In genomic region chrX:154002215-154002719, GRCh38 we compare ENCODE assay signal across 1 cellular context.
A peak's percentile ranks its signal among the peaks of the same experiment; 100 is the strongest.
TF ChIP-seq lines count a peak whose summit lies in the region.

No MANE protein-coding gene starts in this region.

TF ChIP-seq in K562, 482 proteins besides CTCF, POLR2A, EP300 and RAD21 (continued from another document and continues in another):
- TF ChIP-seq, protein P1, sequence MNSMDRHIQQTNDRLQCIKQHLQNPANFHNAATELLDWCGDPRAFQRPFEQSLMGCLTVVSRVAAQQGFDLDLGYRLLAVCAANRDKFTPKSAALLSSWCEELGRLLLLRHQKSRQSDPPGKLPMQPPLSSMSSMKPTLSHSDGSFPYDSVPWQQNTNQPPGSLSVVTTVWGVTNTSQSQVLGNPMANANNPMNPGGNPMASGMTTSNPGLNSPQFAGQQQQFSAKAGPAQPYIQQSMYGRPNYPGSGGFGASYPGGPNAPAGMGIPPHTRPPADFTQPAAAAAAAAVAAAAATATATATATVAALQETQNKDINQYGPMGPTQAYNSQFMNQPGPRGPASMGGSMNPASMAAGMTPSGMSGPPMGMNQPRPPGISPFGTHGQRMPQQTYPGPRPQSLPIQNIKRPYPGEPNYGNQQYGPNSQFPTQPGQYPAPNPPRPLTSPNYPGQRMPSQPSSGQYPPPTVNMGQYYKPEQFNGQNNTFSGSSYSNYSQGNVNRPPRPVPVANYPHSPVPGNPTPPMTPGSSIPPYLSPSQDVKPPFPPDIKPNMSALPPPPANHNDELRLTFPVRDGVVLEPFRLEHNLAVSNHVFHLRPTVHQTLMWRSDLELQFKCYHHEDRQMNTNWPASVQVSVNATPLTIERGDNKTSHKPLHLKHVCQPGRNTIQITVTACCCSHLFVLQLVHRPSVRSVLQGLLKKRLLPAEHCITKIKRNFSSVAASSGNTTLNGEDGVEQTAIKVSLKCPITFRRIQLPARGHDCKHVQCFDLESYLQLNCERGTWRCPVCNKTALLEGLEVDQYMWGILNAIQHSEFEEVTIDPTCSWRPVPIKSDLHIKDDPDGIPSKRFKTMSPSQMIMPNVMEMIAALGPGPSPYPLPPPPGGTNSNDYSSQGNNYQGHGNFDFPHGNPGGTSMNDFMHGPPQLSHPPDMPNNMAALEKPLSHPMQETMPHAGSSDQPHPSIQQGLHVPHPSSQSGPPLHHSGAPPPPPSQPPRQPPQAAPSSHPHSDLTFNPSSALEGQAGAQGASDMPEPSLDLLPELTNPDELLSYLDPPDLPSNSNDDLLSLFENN (IDR thresholded peaks at IDR 0.05; ENCODE audit: low read depth in 2 of 2, low read length in 2 of 2), result no peak
- TF ChIP-seq GTF2A2 (tag; IDR thresholded peaks at IDR 0.05) (peak; percentile 82), C11orf30 (IDR thresholded peaks at IDR 0.05; ENCODE audit: low read depth) (peak; percentile 96), ERF (CRISPR knock-in tag; IDR thresholded peaks at IDR 0.05) (peak; percentile 99), TAF15 (IDR thresholded peaks at IDR 0.05; ENCODE audit: low read depth, low read length) (no peak), ZKSCAN8 (CRISPR knock-in tag; IDR thresholded peaks at IDR 0.05) (peak; percentile 94), RBFOX2 (IDR thresholded peaks at IDR 0.05; ENCODE audit: low read depth, low read length) (peak; percentile 60), RAD51 (IDR thresholded peaks at IDR 0.05; ENCODE audit: borderline replicate concordance, low read depth) (no peak), ZNF212 (CRISPR knock-in tag; IDR thresholded peaks at IDR 0.05) (no peak), ZNF644 (tag; IDR thresholded peaks at IDR 0.05; ENCODE audit: low read depth) (peak; percentile 95), SRSF7 (optimal IDR thresholded peaks at IDR 0.05; ENCODE audit: low read depth, low read length) (no peak), FUS (optimal IDR thresholded peaks at IDR 0.05; ENCODE audit: low read depth, low read length) (no peak), NFXL1 (CRISPR knock-in tag; IDR thresholded peaks at IDR 0.05) (no peak), MECOM (CRISPR knock-in tag; IDR thresholded peaks at IDR 0.05) (peak; percentile 91), FOXJ3 (CRISPR knock-in tag; IDR thresholded peaks at IDR 0.05) (no peak), TBL1XR1 (IDR thresholded peaks at IDR 0.05; ENCODE audit: low read length in 2 of 2) (no peak), ELF4 (CRISPR knock-in tag; IDR thresholded peaks at IDR 0.05) (peak; percentile 83; the same call in 1 of the 2 replicates), GATAD2A (IDR thresholded peaks at IDR 0.05) (0 out of 2 replicates have a peak, but pooled peaks have one; percentile 29), ZNF134 (CRISPR knock-in tag; conservative IDR thresholded peaks at IDR 0.05) (peak; percentile 79), ETS2 (tag; IDR thresholded peaks at IDR 0.05; ENCODE audit: borderline replicate concordance, poor library complexity, severe bottlenecking) (no peak), XRCC5 (IDR thresholded peaks at IDR 0.05; ENCODE audit: low read depth, low read length) (no peak), NR1H2 (CRISPR knock-in tag; IDR thresholded peaks at IDR 0.05) (no peak), GTF2B (IDR thresholded peaks at IDR 0.05; ENCODE audit: extremely low read depth, insufficient read length) (no peak), JUND (IDR thresholded peaks at IDR 0.05; ENCODE audit: borderline replicate concordance, low read depth, low read length) (0 out of 2 replicates have a peak, but pooled peaks have one; percentile 2), JUND (tag; IDR thresholded peaks at IDR 0.05; ENCODE audit: borderline replicate concordance, low read depth, low read length) (peak; percentile 84; the same call in 2 of the 3 replicates), BRD4 (IDR thresholded peaks at IDR 0.05) (peak; percentile 31; the same call in 1 of the 2 replicates), NBN (IDR thresholded peaks at IDR 0.05; ENCODE audit: low read depth) (no peak), ZNF23 (CRISPR knock-in tag; IDR thresholded peaks at IDR 0.05) (no peak), LCOR (CRISPR knock-in tag; IDR thresholded peaks at IDR 0.05) (no peak), FOXM1 (IDR thresholded peaks at IDR 0.05; ENCODE audit: low read depth) (no peak), FOXM1 (CRISPR knock-in tag; IDR thresholded peaks at IDR 0.05; ENCODE audit: low read depth) (no peak), IRF1 (CRISPR knock-in tag; IDR thresholded peaks at IDR 0.05; ENCODE audit: borderline replicate concordance) (no peak), ZBTB17 (CRISPR knock-in tag; IDR thresholded peaks at IDR 0.05) (peak; percentile 87), ZNF740 (CRISPR knock-in tag; IDR thresholded peaks at IDR 0.05) (no peak), ZNF740 (tag; IDR thresholded peaks at IDR 0.05) (peak in 1 of 2 experiments; percentile 87; a peak in 2 of 4 replicates), HDAC8 (tag; IDR thresholded peaks at IDR 0.05) (peak; percentile 97), CREB1 (IDR thresholded peaks at IDR 0.05) (no peak), CREB1 (CRISPR knock-in tag; IDR thresholded peaks at IDR 0.05) (no peak), ZNF609 (CRISPR knock-in tag; IDR thresholded peaks at IDR 0.05; ENCODE audit: borderline replicate concordance) (no peak), MEF2D (tag; conservative IDR thresholded peaks at IDR 0.05; ENCODE audit: low read depth) (peak; percentile 94), HNRNPUL1 (IDR thresholded peaks at IDR 0.05; ENCODE audit: low read length) (no peak), ZNF274 (IDR thresholded peaks at IDR 0.05; ENCODE audit: borderline replicate concordance, low read depth, low read length) (no peak), EHMT2 (IDR thresholded peaks at IDR 0.05) (0 out of 2 replicates have a peak, but pooled peaks have one; percentile 23), POU5F1 (IDR thresholded peaks at IDR 0.05; ENCODE audit: borderline replicate concordance, low read depth, low read length, partially characterized antibody) (no peak), ZNF583 (CRISPR knock-in tag; IDR thresholded peaks at IDR 0.05) (peak; percentile 97)
- TF ChIP-seq, protein P2, sequence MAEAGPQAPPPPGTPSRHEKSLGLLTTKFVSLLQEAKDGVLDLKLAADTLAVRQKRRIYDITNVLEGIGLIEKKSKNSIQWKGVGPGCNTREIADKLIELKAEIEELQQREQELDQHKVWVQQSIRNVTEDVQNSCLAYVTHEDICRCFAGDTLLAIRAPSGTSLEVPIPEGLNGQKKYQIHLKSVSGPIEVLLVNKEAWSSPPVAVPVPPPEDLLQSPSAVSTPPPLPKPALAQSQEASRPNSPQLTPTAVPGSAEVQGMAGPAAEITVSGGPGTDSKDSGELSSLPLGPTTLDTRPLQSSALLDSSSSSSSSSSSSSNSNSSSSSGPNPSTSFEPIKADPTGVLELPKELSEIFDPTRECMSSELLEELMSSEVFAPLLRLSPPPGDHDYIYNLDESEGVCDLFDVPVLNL (CRISPR knock-in tag; IDR thresholded peaks at IDR 0.05; ENCODE audit: low read depth), result no peak
- TF ChIP-seq, protein P3, sequence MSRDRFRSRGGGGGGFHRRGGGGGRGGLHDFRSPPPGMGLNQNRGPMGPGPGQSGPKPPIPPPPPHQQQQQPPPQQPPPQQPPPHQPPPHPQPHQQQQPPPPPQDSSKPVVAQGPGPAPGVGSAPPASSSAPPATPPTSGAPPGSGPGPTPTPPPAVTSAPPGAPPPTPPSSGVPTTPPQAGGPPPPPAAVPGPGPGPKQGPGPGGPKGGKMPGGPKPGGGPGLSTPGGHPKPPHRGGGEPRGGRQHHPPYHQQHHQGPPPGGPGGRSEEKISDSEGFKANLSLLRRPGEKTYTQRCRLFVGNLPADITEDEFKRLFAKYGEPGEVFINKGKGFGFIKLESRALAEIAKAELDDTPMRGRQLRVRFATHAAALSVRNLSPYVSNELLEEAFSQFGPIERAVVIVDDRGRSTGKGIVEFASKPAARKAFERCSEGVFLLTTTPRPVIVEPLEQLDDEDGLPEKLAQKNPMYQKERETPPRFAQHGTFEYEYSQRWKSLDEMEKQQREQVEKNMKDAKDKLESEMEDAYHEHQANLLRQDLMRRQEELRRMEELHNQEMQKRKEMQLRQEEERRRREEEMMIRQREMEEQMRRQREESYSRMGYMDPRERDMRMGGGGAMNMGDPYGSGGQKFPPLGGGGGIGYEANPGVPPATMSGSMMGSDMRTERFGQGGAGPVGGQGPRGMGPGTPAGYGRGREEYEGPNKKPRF (IDR thresholded peaks at IDR 0.05; ENCODE audit: low read depth, low read length), result no peak
- TF ChIP-seq, protein P4, sequence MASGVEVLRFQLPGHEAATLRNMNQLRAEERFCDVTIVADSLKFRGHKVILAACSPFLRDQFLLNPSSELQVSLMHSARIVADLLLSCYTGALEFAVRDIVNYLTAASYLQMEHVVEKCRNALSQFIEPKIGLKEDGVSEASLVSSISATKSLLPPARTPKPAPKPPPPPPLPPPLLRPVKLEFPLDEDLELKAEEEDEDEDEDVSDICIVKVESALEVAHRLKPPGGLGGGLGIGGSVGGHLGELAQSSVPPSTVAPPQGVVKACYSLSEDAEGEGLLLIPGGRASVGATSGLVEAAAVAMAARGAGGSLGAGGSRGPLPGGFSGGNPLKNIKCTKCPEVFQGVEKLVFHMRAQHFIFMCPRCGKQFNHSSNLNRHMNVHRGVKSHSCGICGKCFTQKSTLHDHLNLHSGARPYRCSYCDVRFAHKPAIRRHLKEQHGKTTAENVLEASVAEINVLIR (CRISPR knock-in tag; IDR thresholded peaks at IDR 0.05), result peak; percentile 62; the same call in 1 of the 2 replicates
- TF ChIP-seq, protein P5, sequence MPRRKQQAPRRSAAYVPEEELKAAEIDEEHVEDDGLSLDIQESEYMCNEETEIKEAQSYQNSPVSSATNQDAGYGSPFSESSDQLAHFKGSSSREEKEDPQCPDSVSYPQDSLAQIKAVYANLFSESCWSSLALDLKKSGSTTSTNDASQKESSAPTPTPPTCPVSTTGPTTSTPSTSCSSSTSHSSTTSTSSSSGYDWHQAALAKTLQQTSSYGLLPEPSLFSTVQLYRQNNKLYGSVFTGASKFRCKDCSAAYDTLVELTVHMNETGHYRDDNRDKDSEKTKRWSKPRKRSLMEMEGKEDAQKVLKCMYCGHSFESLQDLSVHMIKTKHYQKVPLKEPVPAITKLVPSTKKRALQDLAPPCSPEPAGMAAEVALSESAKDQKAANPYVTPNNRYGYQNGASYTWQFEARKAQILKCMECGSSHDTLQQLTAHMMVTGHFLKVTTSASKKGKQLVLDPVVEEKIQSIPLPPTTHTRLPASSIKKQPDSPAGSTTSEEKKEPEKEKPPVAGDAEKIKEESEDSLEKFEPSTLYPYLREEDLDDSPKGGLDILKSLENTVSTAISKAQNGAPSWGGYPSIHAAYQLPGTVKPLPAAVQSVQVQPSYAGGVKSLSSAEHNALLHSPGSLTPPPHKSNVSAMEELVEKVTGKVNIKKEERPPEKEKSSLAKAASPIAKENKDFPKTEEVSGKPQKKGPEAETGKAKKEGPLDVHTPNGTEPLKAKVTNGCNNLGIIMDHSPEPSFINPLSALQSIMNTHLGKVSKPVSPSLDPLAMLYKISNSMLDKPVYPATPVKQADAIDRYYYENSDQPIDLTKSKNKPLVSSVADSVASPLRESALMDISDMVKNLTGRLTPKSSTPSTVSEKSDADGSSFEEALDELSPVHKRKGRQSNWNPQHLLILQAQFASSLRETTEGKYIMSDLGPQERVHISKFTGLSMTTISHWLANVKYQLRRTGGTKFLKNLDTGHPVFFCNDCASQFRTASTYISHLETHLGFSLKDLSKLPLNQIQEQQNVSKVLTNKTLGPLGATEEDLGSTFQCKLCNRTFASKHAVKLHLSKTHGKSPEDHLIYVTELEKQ (CRISPR knock-in tag; IDR thresholded peaks at IDR 0.05), result peak; percentile 69; the same call in 1 of the 2 replicates
